ENCODE assay signal across 18 cellular contexts in genomic region chrX:48819394-48819793, GRCh38. TPM values are rescaled to one million over a fixed set of nuclear protein-coding genes. Genes with fewer than 3 reads are reported as not detected.
"Had no signal": no experiment of that assay in that cellular context is flagged by ENCODE, and none has a peak within 500 bp of the region (broad histone marks: within the 10 kb centered on the region; RNA-seq: fewer than 3 reads in every experiment).

No MANE protein-coding gene starts in this region.

RNA-seq across cellular contexts. Expression of gene ERAS, which starts 6.9 kb away (rescaled TPM):
- total RNA-seq: activated naive CD4-positive, alpha-beta T cell treated with anti-CD3 and anti-CD28 coated beads for 36 hours; activated naive CD8-positive, alpha-beta T cell treated with anti-CD3 and anti-CD28 coated beads, Interleukin-2, amount 10 ng/mL, durations not matched to agents 7 days and 5 days; activated T-helper 1 cell treated with anti-CD3 and anti-CD28 coated beads, Interleukin-12 subunit alpha, Interleukin-12 subunit beta, Interleukin-2, Interleukin-4 antibody, amounts not matched to agents 30 ng/mL and 10 ng/mL and 1 ng/mL, durations not matched to agents 14 hours and 24 hours and 36 hours; activated T-helper 2 cell treated with anti-CD3 and anti-CD28 coated beads, Interferon-gamma antibody, Interleukin-2, Interleukin-4, amounts not matched to agents 10 μg/mL and 5 μg/mL and 100 μg/mL, durations not matched to agents 14 hours and 24 hours and 36 hours; adrenal gland; aorta; ascending aorta; astrocyte; body of pancreas; bronchial epithelial cell; cardiac muscle cell; cardiac septum had no signal

RNA-seq across cellular contexts. Expression of gene PCSK1N, which starts 16.0 kb away (rescaled TPM):
- total RNA-seq: ascending aorta had no signal

RNA-seq across cellular contexts. Expression of gene GATA1, which starts 33.0 kb away (rescaled TPM):
- total RNA-seq: activated naive CD4-positive, alpha-beta T cell treated with anti-CD3 and anti-CD28 coated beads for 36 hours; activated naive CD8-positive, alpha-beta T cell treated with anti-CD3 and anti-CD28 coated beads for 36 hours; activated naive CD8-positive, alpha-beta T cell treated with anti-CD3 and anti-CD28 coated beads, Interleukin-2, amount 10 ng/mL, durations not matched to agents 7 days and 5 days; activated T-helper 1 cell treated with anti-CD3 and anti-CD28 coated beads, Interleukin-12 subunit alpha, Interleukin-12 subunit beta, Interleukin-2, Interleukin-4 antibody, amounts not matched to agents 30 ng/mL and 10 ng/mL and 1 ng/mL, durations not matched to agents 14 hours and 24 hours and 36 hours; activated T-helper 17 cell treated with anti-CD3 and anti-CD28 coated beads, Interleukin-2, amount 50 U/mL, for 72 hours; activated T-helper 2 cell treated with anti-CD3 and anti-CD28 coated beads, Interferon-gamma antibody, Interleukin-2, Interleukin-4, amounts not matched to agents 10 μg/mL and 5 μg/mL and 100 μg/mL, durations not matched to agents 14 hours and 24 hours and 36 hours; ascending aorta; astrocyte; body of pancreas; breast epithelium; bronchial epithelial cell; cardiac muscle cell; cardiac septum had no signal

RNA-seq across cellular contexts. Expression of gene GLOD5, which starts 57.8 kb away (rescaled TPM):
- total RNA-seq: activated naive CD4-positive, alpha-beta T cell treated with anti-CD3 and anti-CD28 coated beads for 36 hours; activated naive CD4-positive, alpha-beta T cell treated with anti-CD3 and anti-CD28 coated beads, Interleukin-2, amount 50 U/mL, for 72 hours; activated naive CD8-positive, alpha-beta T cell treated with anti-CD3 and anti-CD28 coated beads for 36 hours; activated naive CD8-positive, alpha-beta T cell treated with anti-CD3 and anti-CD28 coated beads, Interleukin-2, amount 10 ng/mL, durations not matched to agents 7 days and 5 days; activated T-cell treated with anti-CD3 and anti-CD28 coated beads, Interleukin-2, amount 50 U/mL, for 4 hours; activated T-cell treated with anti-CD3 and anti-CD28 coated beads, Interleukin-2, amount 50 U/mL, for 72 hours; activated T-helper 1 cell treated with anti-CD3 and anti-CD28 coated beads, Interleukin-12 subunit alpha, Interleukin-12 subunit beta, Interleukin-2, Interleukin-4 antibody, amounts not matched to agents 30 ng/mL and 10 ng/mL and 1 ng/mL, durations not matched to agents 14 hours and 24 hours and 36 hours; activated T-helper 17 cell treated with anti-CD3 and anti-CD28 coated beads, Interleukin-2, amount 50 U/mL, for 72 hours; activated T-helper 2 cell treated with anti-CD3 and anti-CD28 coated beads, Interferon-gamma antibody, Interleukin-2, Interleukin-4, amounts not matched to agents 10 μg/mL and 5 μg/mL and 100 μg/mL, durations not matched to agents 14 hours and 24 hours and 36 hours; adrenal gland; aorta; ascending aorta; astrocyte; body of pancreas; bronchial epithelial cell; cardiac muscle cell; cardiac septum had no signal
